Comparison of ENCODE assay signal across 14 cellular contexts in the genomic region with DNA sequence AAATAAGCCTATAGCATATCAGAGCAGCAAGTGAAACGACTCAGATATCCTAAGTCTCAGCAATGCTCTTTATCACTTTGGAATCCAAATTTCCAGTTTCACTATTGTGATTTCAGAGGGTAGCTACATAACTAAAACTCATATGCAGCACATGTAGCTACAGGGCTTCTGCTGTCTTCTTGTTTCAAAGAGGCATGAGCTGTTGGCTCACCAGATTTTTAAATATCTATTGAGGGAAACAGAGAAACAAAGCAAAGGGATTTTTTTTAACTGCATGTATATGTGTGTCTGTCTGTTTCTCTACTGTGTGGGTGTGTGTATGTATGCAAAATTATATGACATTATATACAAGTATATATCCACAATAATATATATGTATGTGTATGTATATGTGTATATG.
DNase-seq lines count a peak whose midpoint lies in the region; ATAC-seq, FAIRE-seq and TF ChIP-seq lines count a peak whose summit lies in the region.
"Had no signal": no experiment of that assay in that cellular context is flagged by ENCODE, and none has a peak within 500 bp of the region (broad histone marks: within the 10 kb centered on the region; RNA-seq: fewer than 3 reads in every experiment).

No MANE protein-coding gene starts in this region.

- no peak for TF ChIP-seq POLR2A in H54 (IDR thresholded peaks at IDR 0.05; ENCODE audit: low read depth, low read length)
- no peak for TF ChIP-seq POLR2A in adrenal gland (IDR thresholded peaks at IDR 0.05)

- H3K9me3 ChIP-seq in adrenal gland (replicated peaks in 1 of 3) (no peaks in the 10 kb centered on the region), skeletal muscle satellite cell (replicated peaks; ENCODE audit: low read length) (no peaks in the 10 kb centered on the region)
- H3K9me3 ChIP-seq: BLaER1 treated with 17β-estradiol and CSF1 and Interleukin-3, amounts not matched to agents 10 nM and 100 nM; Peyer's patch; suprapubic skin had no signal

- DNase-seq in H54 (ENCODE audit: insufficient read length, low spot score): no peak
- DNase-seq in adrenal gland: no peak
- DNase-seq in left ventricle myocardium superior: no peak
- no peak for DNase-seq in NCI-H774 (lab: John Stamatoyannopoulos, UW)
- DNase-seq in inferior parietal cortex (ENCODE audit: extremely low spot score): no peak
- DNase-seq: activated CD8-positive, alpha-beta memory T cell treated with anti-CD3 and anti-CD28 coated beads, Interleukin-2, amount 50 U/mL, for 4 hours; left cardiac atrium; NCI-H2107; Peyer's patch had no signal

- peak overlapping the region; percentile 27 for H3K4me2 ChIP-seq in skeletal muscle satellite cell (ENCODE audit: low read length)
- H3K4me2 ChIP-seq: BLaER1 treated with 17β-estradiol and CSF1 and Interleukin-3, amounts not matched to agents 10 nM and 100 nM had no signal

- FAIRE-seq in H54 (lab: Jason Lieb, UNC): peak; percentile 38

- TF ChIP-seq CTCF in adrenal gland (IDR thresholded peaks at IDR 0.05): no peak

- WGBS in adrenal gland, 4 donors: 19 to 43% (median 32%) methylated on average over 1 of the region's 1 CpG

- H3K27me3 ChIP-seq in adrenal gland (no peaks in the 10 kb centered on the region), skeletal muscle satellite cell (ENCODE audit: control insufficient read depth, insufficient read depth, low read length) (no peaks in the 10 kb centered on the region)
- H3K27me3 ChIP-seq: BLaER1 treated with 17β-estradiol and CSF1 and Interleukin-3, amounts not matched to agents 10 nM and 100 nM; Peyer's patch; suprapubic skin had no signal

- peak overlapping the region; percentile 49 for H3K9ac ChIP-seq in skeletal muscle satellite cell (ENCODE audit: low read depth, low read length)
- H3K9ac ChIP-seq: BLaER1 treated with 17β-estradiol and CSF1 and Interleukin-3, amounts not matched to agents 10 nM and 100 nM had no signal

- H3K36me3 ChIP-seq in adrenal gland (replicated peaks in 1 of 2) (no peaks in the 10 kb centered on the region), skeletal muscle satellite cell (ENCODE audit: insufficient read depth, low read length) (no peaks in the 10 kb centered on the region)
- H3K36me3 ChIP-seq: BLaER1 treated with 17β-estradiol and CSF1 and Interleukin-3, amounts not matched to agents 10 nM and 100 nM; Peyer's patch; suprapubic skin had no signal

- intact Hi-C loops in adrenal gland (cut with DNase I) (no loop called here), left ventricle myocardium superior (cut with micrococcal nuclease) (no loop called here)

- ATAC-seq in left ventricle myocardium superior (peak; percentile 43), HG03378 (IDR thresholded peaks at IDR 0.05; ENCODE audit: unreplicated experiment) (no peak), GM18867 (IDR thresholded peaks at IDR 0.05; ENCODE audit: unreplicated experiment) (no peak)

- H3K4me3 ChIP-seq in adrenal gland (no peak overlapping the region), skeletal muscle satellite cell (ENCODE audit: low read length) (no peak overlapping the region)
- H3K4me3 ChIP-seq: BLaER1 treated with 17β-estradiol and CSF1 and Interleukin-3, amounts not matched to agents 10 nM and 100 nM; Peyer's patch; suprapubic skin had no signal

- peaks cover 8 to 16% of the 10 kb centered on the region in 2 donors for H3K4me1 ChIP-seq in adrenal gland (replicated peaks in 1 of 2)
- peaks cover 29% of the 10 kb centered on the region for H3K4me1 ChIP-seq in skeletal muscle satellite cell (ENCODE audit: control insufficient read depth, insufficient read depth, low read length)
- H3K4me1 ChIP-seq: Peyer's patch had no signal

- peak overlapping the region in 3 of 5 donors; percentile 55 to 56 (median 56) for H3K27ac ChIP-seq in adrenal gland
- H3K27ac ChIP-seq: BLaER1 treated with 17β-estradiol and CSF1 and Interleukin-3, amounts not matched to agents 10 nM and 100 nM; Peyer's patch had no signal
